In the genomic region with DNA sequence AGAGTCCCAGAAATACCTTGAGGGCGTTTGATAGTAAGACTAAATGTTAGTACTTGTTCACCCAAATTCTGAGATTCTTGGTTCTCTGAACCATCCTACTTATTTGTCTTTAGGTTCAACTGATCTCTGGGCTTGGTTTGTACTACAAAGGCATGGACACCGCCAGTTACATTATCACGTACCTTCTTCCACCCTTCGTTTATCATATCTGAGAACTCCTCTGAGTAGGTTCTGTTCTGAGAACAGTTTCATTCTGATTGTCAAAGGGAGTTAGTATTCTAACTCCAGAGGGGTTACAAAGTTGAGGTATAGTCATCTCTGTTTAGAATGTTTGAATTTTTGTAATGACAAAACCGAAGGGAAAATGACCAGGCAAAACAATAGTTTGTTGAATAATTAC, we compare ENCODE assay signal across 9 cellular contexts. TPM values are rescaled to one million over a fixed set of nuclear protein-coding genes. Genes with fewer than 3 reads are reported as not detected.
DNase-seq lines count a peak whose midpoint lies in the region; ATAC-seq and TF ChIP-seq lines count a peak whose summit lies in the region.
"Had no signal": no experiment of that assay in that cellular context is flagged by ENCODE, and none has a peak within 500 bp of the region (broad histone marks: within the 10 kb centered on the region; RNA-seq: fewer than 3 reads in every experiment).

No MANE protein-coding gene starts in this region.

- no peaks in the 10 kb centered on the region for H3K9me2 ChIP-seq in MM.1S (replicated peaks; ENCODE audit: insufficient read depth, low read length)

- TF ChIP-seq CTCF in MM.1S (IDR thresholded peaks at IDR 0.05; ENCODE audit: low read length) = no peak
- TF ChIP-seq CTCF in breast epithelium (IDR thresholded peaks at IDR 0.05) = no peak

- peaks cover 98% of the 10 kb centered on the region for H3K79me2 ChIP-seq in MM.1S (ENCODE audit: low read length)

- H3K4me3 ChIP-seq in MM.1S (ENCODE audit: low read length) = no peak overlapping the region
- no peak overlapping the region for H3K4me3 ChIP-seq in breast epithelium

- peak overlapping the region in 5 of 8 donors; percentile 3 to 84 (median 63) for H3K4me3 Mint-ChIP-seq in naive B cell

- intact Hi-C loops in breast epithelium (cut with DNase I; ENCODE audit: low total_unique reads) = no loop called here

- no peaks in the 10 kb centered on the region for H3F3A ChIP-seq in MM.1S (ENCODE audit: insufficient read depth, low read length)

- H3K4me1 ChIP-seq in MM.1S (ENCODE audit: low read length) (no peaks in the 10 kb centered on the region), breast epithelium (no peaks in the 10 kb centered on the region)

- no peak overlapping the region for H3K27ac ChIP-seq in MM.1S (ENCODE audit: low read length)
- no peak overlapping the region for H3K27ac ChIP-seq in breast epithelium

- peak overlapping the region in 4 of 6 donors; percentile 87 to 91 (median 90) for H3K27ac Mint-ChIP-seq in naive B cell

- no peak for TF ChIP-seq POLR2A in breast epithelium (IDR thresholded peaks at IDR 0.05)

- H4K20me1 ChIP-seq in MM.1S (ENCODE audit: insufficient read depth, low read length) = peaks cover 9% of the 10 kb centered on the region; the same call in 1 of the 2 replicates

- no peaks in the 10 kb centered on the region for H3K9me3 Mint-ChIP-seq in naive B cell

- no peaks in the 10 kb centered on the region for H3K27me3 ChIP-seq in MM.1S (replicated peaks; ENCODE audit: insufficient read depth, low read length)
- H3K27me3 ChIP-seq in breast epithelium = no peaks in the 10 kb centered on the region

- no peak overlapping the region for H3K4me2 ChIP-seq in MM.1S (ENCODE audit: low read depth, low read length)

- H3K27me3 Mint-ChIP-seq in naive B cell = no peaks in the 10 kb centered on the region

- H3K4me1 Mint-ChIP-seq in naive B cell = peaks cover 40 to 68% (median 55%) of the 10 kb centered on the region in 3 donors

- DNase-seq in naive B cell (no peak), SIG-M5 treated with dmso at 0.1 percent for 504 hours (lab: John Stamatoyannopoulos, UW; ENCODE audit: unreplicated experiment) (no peak), MM.1S (no peak), Ammon's horn (ENCODE audit: low spot score) (no peak), breast epithelium (ENCODE audit: low spot score in 2 of 2) (no peak)
- DNase-seq: left colon had no signal

- ATAC-seq in GM18861 (IDR thresholded peaks at IDR 0.05; ENCODE audit: unreplicated experiment) = peak; percentile 82
- ATAC-seq in GM21723 (IDR thresholded peaks at IDR 0.05; ENCODE audit: unreplicated experiment) = peak; percentile 69
- ATAC-seq in HG03460 (IDR thresholded peaks at IDR 0.05; ENCODE audit: unreplicated experiment) = peak; percentile 73
- no peak for ATAC-seq in naive B cell (ENCODE audit: low read depth in 2 of 2)

- H3K36me3 ChIP-seq in MM.1S (replicated peaks; ENCODE audit: insufficient read depth, low read length) (0 out of 2 replicates have a peak, but pooled peaks cover 3% of the 10 kb centered on the region), breast epithelium (no peaks in the 10 kb centered on the region)

- H3K9me3 ChIP-seq in MM.1S (replicated peaks; ENCODE audit: insufficient read depth, low read length) (no peaks in the 10 kb centered on the region), breast epithelium (no peaks in the 10 kb centered on the region)

- peaks cover 0 to 8% of the 10 kb centered on the region in 2 donors for H3K36me3 Mint-ChIP-seq in naive B cell

- H3K9ac ChIP-seq in MM.1S (ENCODE audit: low read length) = no peak overlapping the region

- no peak overlapping the region for H2AFZ ChIP-seq in MM.1S (ENCODE audit: low read length)

RNA-seq across cellular contexts. Expression of a gene that starts 19.3 kb away (rescaled TPM):
- polyA plus RNA-seq in naive B cell (ENCODE audit: low read depth in 6 of 6) = 10 to 100 TPM; 29.2 to 66.7 (median 57.8) TPM
- 10 to 100 TPM; 46.9 to 88.4 (median 67.5) TPM for total RNA-seq in breast epithelium

Comparison
In these comparisons a context has a peak if more than half of its experiments do, and no peak if none do; other contexts are left out.
1. ATAC-seq: peak in GM18861 (single experiment), GM21723 (single experiment) and HG03460 (single experiment); none in naive B cell (0 of 2).